ENCODE assay signal across 17 cellular contexts in genomic region chr13:98529171-98529570, GRCh38. TPM values are rescaled to one million over a fixed set of nuclear protein-coding genes. Genes with fewer than 3 reads are reported as not detected.
DNase-seq lines count a peak whose midpoint lies in the region; ATAC-seq and TF ChIP-seq lines count a peak whose summit lies in the region.
"Had no signal": no experiment of that assay in that cellular context is flagged by ENCODE, and none has a peak within 500 bp of the region (broad histone marks: within the 10 kb centered on the region; RNA-seq: fewer than 3 reads in every experiment).

No MANE protein-coding gene starts in this region.

- ATAC-seq in CD4-positive, CD25-positive, alpha-beta regulatory T cell (ENCODE audit: low read depth in 2 of 2): no peak
- no peak for ATAC-seq in GM18873 (IDR thresholded peaks at IDR 0.05; ENCODE audit: low FRiP score, unreplicated experiment)

- H3K27me3 ChIP-seq in CD4-positive, CD25-positive, alpha-beta regulatory T cell (ENCODE audit: control insufficient read depth, insufficient read depth, low read length): no peaks in the 10 kb centered on the region
- H3K27me3 ChIP-seq: BLaER1 treated with 17β-estradiol and CSF1 and Interleukin-3, amounts not matched to agents 10 nM and 100 nM; brain microvascular endothelial cell had no signal

- H3K36me3 Mint-ChIP-seq in T-helper 1 cell treated with Interleukin-12 subunit alpha and Interleukin-12 subunit beta and Interleukin-4 antibody, amounts not matched to agents 30 μg/mL and 1 μg/mL, for 36 hours (ENCODE audit: low read depth): peaks cover 3% of the 10 kb centered on the region
- H3K36me3 Mint-ChIP-seq in CD4-positive, CD25-positive, alpha-beta regulatory T cell: peaks cover 8% of the 10 kb centered on the region
- H3K36me3 Mint-ChIP-seq in activated CD4-positive, alpha-beta memory T cell treated with anti-CD3 and anti-CD28 coated beads, Interleukin-2, amount 10 ng/mL, durations not matched to agents 7 days and 5 days (ENCODE audit: low read depth): peaks cover 36% of the 10 kb centered on the region
- H3K36me3 Mint-ChIP-seq in mesothelial cell of epicardium: peaks cover 3% of the 10 kb centered on the region

- H3K4me3 ChIP-seq in CD4-positive, CD25-positive, alpha-beta regulatory T cell (ENCODE audit: low read depth, low read length): peak overlapping the region; percentile 21
- H3K4me3 ChIP-seq: BLaER1 treated with 17β-estradiol and CSF1 and Interleukin-3, amounts not matched to agents 10 nM and 100 nM had no signal

- peak overlapping the region; percentile 15 for H3K4me3 Mint-ChIP-seq in T-helper 1 cell treated with Interleukin-12 subunit alpha and Interleukin-12 subunit beta and Interleukin-4 antibody, amounts not matched to agents 30 μg/mL and 1 μg/mL, for 36 hours
- peak overlapping the region; percentile 29 to 71 (median 64) for H3K4me3 Mint-ChIP-seq in CD4-positive, CD25-positive, alpha-beta regulatory T cell
- H3K4me3 Mint-ChIP-seq in activated CD4-positive, alpha-beta memory T cell treated with anti-CD3 and anti-CD28 coated beads, Interleukin-2, amount 10 ng/mL, durations not matched to agents 7 days and 5 days: peak overlapping the region; percentile 49
- H3K4me3 Mint-ChIP-seq in mesothelial cell of epicardium: no peak overlapping the region

- no peaks in the 10 kb centered on the region for H3K27me3 Mint-ChIP-seq in T-helper 1 cell treated with Interleukin-12 subunit alpha and Interleukin-12 subunit beta and Interleukin-4 antibody, amounts not matched to agents 30 μg/mL and 1 μg/mL, for 36 hours (ENCODE audit: low read depth)
- H3K27me3 Mint-ChIP-seq in CD4-positive, CD25-positive, alpha-beta regulatory T cell: no peaks in the 10 kb centered on the region
- no peaks in the 10 kb centered on the region for H3K27me3 Mint-ChIP-seq in activated CD4-positive, alpha-beta memory T cell treated with anti-CD3 and anti-CD28 coated beads, Interleukin-2, amount 10 ng/mL, durations not matched to agents 7 days and 5 days
- no peaks in the 10 kb centered on the region for H3K27me3 Mint-ChIP-seq in mesothelial cell of epicardium (ENCODE audit: low read depth)

- H3K4me1 ChIP-seq in CD4-positive, CD25-positive, alpha-beta regulatory T cell (ENCODE audit: control insufficient read depth, insufficient read depth, low read length, poor library complexity, severe bottlenecking): peaks cover 82% of the 10 kb centered on the region

- DNase-seq in T-helper 1 cell (no peak), mesothelial cell of epicardium (ENCODE audit: low spot score in 2 of 2, unreplicated experiment in 2 of 2) (no peak), NCI-H1417 treated with DMSO at 0.1 percent for 48 hours (lab: John Stamatoyannopoulos, UW) (no peak), nucleus accumbens (lab: John Stamatoyannopoulos, UW) (no peak)
- no peak for DNase-seq in CD4-positive, CD25-positive, alpha-beta regulatory T cell
- DNase-seq in activated CD4-positive, alpha-beta memory T cell treated with anti-CD3 and anti-CD28 coated beads, Interleukin-2, amount 10 ng/mL, durations not matched to agents 7 days and 5 days: no peak
- DNase-seq: 8988T, activated gamma-delta T cell treated with Interleukin-2 at 50 U/mL for 16 hours, brain microvascular endothelial cell, DMS53, H7, NCI-H1092, NCI-H69 had no signal

- CTCF ChIA-PET in activated CD4-positive, alpha-beta memory T cell treated with anti-CD3 and anti-CD28 coated beads, Interleukin-2, amount 10 ng/mL, durations not matched to agents 7 days and 5 days (lab: Charles Lee): interaction anchor here (1.0 to 1.7 kb wide), 4 partner anchors 12 to 84 kb away, joined by 3 to 4 read pairs (median 4); no protein-coding TSS in a partner anchor

- H3K27ac Mint-ChIP-seq in T-helper 1 cell treated with Interleukin-12 subunit alpha and Interleukin-12 subunit beta and Interleukin-4 antibody, amounts not matched to agents 30 μg/mL and 1 μg/mL, for 36 hours: peak overlapping the region; percentile 61
- peak overlapping the region in 2 of 3 donors; percentile 90 to 97 for H3K27ac Mint-ChIP-seq in CD4-positive, CD25-positive, alpha-beta regulatory T cell
- H3K27ac Mint-ChIP-seq in activated CD4-positive, alpha-beta memory T cell treated with anti-CD3 and anti-CD28 coated beads, Interleukin-2, amount 10 ng/mL, durations not matched to agents 7 days and 5 days: peak overlapping the region; percentile 73
- peak overlapping the region; percentile 30 for H3K27ac Mint-ChIP-seq in mesothelial cell of epicardium

- H3K9me3 ChIP-seq in CD4-positive, CD25-positive, alpha-beta regulatory T cell (ENCODE audit: control insufficient read depth in 2 of 2, low read length in 2 of 2): no peaks in the 10 kb centered on the region
- H3K9me3 ChIP-seq: BLaER1 treated with 17β-estradiol and CSF1 and Interleukin-3, amounts not matched to agents 10 nM and 100 nM had no signal

- H3K9me3 Mint-ChIP-seq in T-helper 1 cell treated with Interleukin-12 subunit alpha and Interleukin-12 subunit beta and Interleukin-4 antibody, amounts not matched to agents 30 μg/mL and 1 μg/mL, for 36 hours: no peaks in the 10 kb centered on the region
- H3K9me3 Mint-ChIP-seq in CD4-positive, CD25-positive, alpha-beta regulatory T cell: no peaks in the 10 kb centered on the region
- no peaks in the 10 kb centered on the region for H3K9me3 Mint-ChIP-seq in activated CD4-positive, alpha-beta memory T cell treated with anti-CD3 and anti-CD28 coated beads, Interleukin-2, amount 10 ng/mL, durations not matched to agents 7 days and 5 days
- no peaks in the 10 kb centered on the region for H3K9me3 Mint-ChIP-seq in mesothelial cell of epicardium

- peaks cover 64% of the 10 kb centered on the region for H3K4me1 Mint-ChIP-seq in T-helper 1 cell treated with Interleukin-12 subunit alpha and Interleukin-12 subunit beta and Interleukin-4 antibody, amounts not matched to agents 30 μg/mL and 1 μg/mL, for 36 hours (ENCODE audit: low read depth)
- peaks cover 43 to 96% (median 75%) of the 10 kb centered on the region in 4 donors for H3K4me1 Mint-ChIP-seq in CD4-positive, CD25-positive, alpha-beta regulatory T cell
- peaks cover 90% of the 10 kb centered on the region for H3K4me1 Mint-ChIP-seq in activated CD4-positive, alpha-beta memory T cell treated with anti-CD3 and anti-CD28 coated beads, Interleukin-2, amount 10 ng/mL, durations not matched to agents 7 days and 5 days
- H3K4me1 Mint-ChIP-seq in mesothelial cell of epicardium: peaks cover 14% of the 10 kb centered on the region

- no peak for TF ChIP-seq CTCF in mesothelial cell of epicardium (IDR thresholded peaks at IDR 0.05; ENCODE audit: unreplicated experiment)

- POLR2A ChIA-PET in activated CD4-positive, alpha-beta memory T cell treated with anti-CD3 and anti-CD28 coated beads, Interleukin-2, amount 10 ng/mL, durations not matched to agents 7 days and 5 days (lab: Charles Lee): interaction anchor here (1.1 to 3.1 kb wide), 15 partner anchors 9 to 48 kb away, joined by 3 to 11 read pairs (median 5); no protein-coding TSS in a partner anchor

- no peak overlapping the region for H3K27ac ChIP-seq in CD4-positive, CD25-positive, alpha-beta regulatory T cell (ENCODE audit: insufficient read depth, low read length, poor library complexity, severe bottlenecking)
- H3K27ac ChIP-seq: BLaER1 treated with 17β-estradiol and CSF1 and Interleukin-3, amounts not matched to agents 10 nM and 100 nM; brain microvascular endothelial cell; KMS-11 had no signal

- H3K36me3 ChIP-seq in CD4-positive, CD25-positive, alpha-beta regulatory T cell (ENCODE audit: control insufficient read depth, insufficient read depth, low read length): no peaks in the 10 kb centered on the region
- H3K36me3 ChIP-seq: brain microvascular endothelial cell had no signal

RNA-seq across cellular contexts. Expression of gene STK24, which starts 47.7 kb away (rescaled TPM):
- total RNA-seq in CD4-positive, CD25-positive, alpha-beta regulatory T cell: 141 TPM
- polyA plus RNA-seq in CD4-positive, CD25-positive, alpha-beta regulatory T cell: 10 to 100 TPM; 26.7 to 58.4 (median 40.9) TPM
- total RNA-seq in activated CD4-positive, alpha-beta memory T cell treated with anti-CD3 and anti-CD28 coated beads, Interleukin-2, amount 10 ng/mL, durations not matched to agents 7 days and 5 days: 100 to 1,000 TPM; 189 to 204 TPM
- total RNA-seq in mesothelial cell of epicardium: 85.4 to 92.1 TPM (median 88.4 TPM) in 3 replicates

Comparison
In these comparisons a context has a peak if more than half of its experiments do, and no peak if none do; other contexts are left out.
1. H3K27ac Mint-ChIP-seq: peak in every context shown above with its lines; median percentile 94 in CD4-positive, CD25-positive, alpha-beta regulatory T cell; 73 in activated CD4-positive, alpha-beta memory T cell treated with anti-CD3 and anti-CD28 coated beads, Interleukin-2, amount 10 ng/mL, durations not matched to agents 7 days and 5 days; 61 in T-helper 1 cell treated with Interleukin-12 subunit alpha and Interleukin-12 subunit beta and Interleukin-4 antibody, amounts not matched to agents 30 μg/mL and 1 μg/mL, for 36 hours; 30 in mesothelial cell of epicardium.